ENCODE assay signal across 18 cellular contexts in genomic region chr3:168414149-168414548, GRCh38.
DNase-seq lines count a peak whose midpoint lies in the region; ATAC-seq, FAIRE-seq and TF ChIP-seq lines count a peak whose summit lies in the region.
"Had no signal": no experiment of that assay in that cellular context is flagged by ENCODE, and none has a peak within 500 bp of the region (broad histone marks: within the 10 kb centered on the region; RNA-seq: fewer than 3 reads in every experiment).

No MANE protein-coding gene starts in this region.

- TF ChIP-seq CTCF in D721Med (IDR thresholded peaks at IDR 0.05; ENCODE audit: insufficient read depth, missing control alignments) (no peak), bronchial epithelial cell (IDR thresholded peaks at IDR 0.05; ENCODE audit: insufficient read depth, low read length, severe bottlenecking) (no peak), mesothelial cell of epicardium (IDR thresholded peaks at IDR 0.05; ENCODE audit: unreplicated experiment) (no peak)

- H3K4me3 Mint-ChIP-seq in mesothelial cell of epicardium, result no peak overlapping the region
- H3K4me3 Mint-ChIP-seq in activated T-cell treated with anti-CD3 and anti-CD28 coated beads, Interleukin-2, amount 50 U/mL, for 24 hours, result no peak overlapping the region
- H3K4me3 Mint-ChIP-seq: CD8-positive, alpha-beta memory T cell; H9 had no signal

- no peaks in the 10 kb centered on the region for H3K27me3 Mint-ChIP-seq in mesothelial cell of epicardium (ENCODE audit: low read depth)
- no peaks in the 10 kb centered on the region for H3K27me3 Mint-ChIP-seq in activated T-cell treated with anti-CD3 and anti-CD28 coated beads, Interleukin-2, amount 50 U/mL, for 24 hours
- H3K27me3 Mint-ChIP-seq: CD8-positive, alpha-beta memory T cell had no signal

- peaks cover 13% of the 10 kb centered on the region for H3K36me3 Mint-ChIP-seq in mesothelial cell of epicardium
- no peaks in the 10 kb centered on the region for H3K36me3 Mint-ChIP-seq in activated T-cell treated with anti-CD3 and anti-CD28 coated beads, Interleukin-2, amount 50 U/mL, for 24 hours (ENCODE audit: low read depth)
- H3K36me3 Mint-ChIP-seq: CD8-positive, alpha-beta memory T cell had no signal

- H3K36me3 ChIP-seq in bronchial epithelial cell (ENCODE audit: control insufficient read depth, insufficient read depth, low read length), result no peaks in the 10 kb centered on the region
- H3K36me3 ChIP-seq: BLaER1 had no signal

- H3K9me3 Mint-ChIP-seq in mesothelial cell of epicardium, result peaks cover 15% of the 10 kb centered on the region
- H3K9me3 Mint-ChIP-seq in activated T-cell treated with anti-CD3 and anti-CD28 coated beads, Interleukin-2, amount 50 U/mL, for 24 hours, result peaks cover 7% of the 10 kb centered on the region

- H3K27me3 ChIP-seq in bronchial epithelial cell (ENCODE audit: control insufficient read depth, insufficient read depth, low read length), result no peaks in the 10 kb centered on the region
- H3K27me3 ChIP-seq: BLaER1 had no signal

- FAIRE-seq in D721Med (lab: Jason Lieb, UNC), result peak; percentile 25
- FAIRE-seq in bronchial epithelial cell (lab: Jason Lieb, UNC), result no peak
- no peak for FAIRE-seq in frontal cortex (lab: Jason Lieb, UNC)
- FAIRE-seq: G401.6 had no signal

- peak overlapping the region; percentile 85 for H3K27ac Mint-ChIP-seq in mesothelial cell of epicardium
- H3K27ac Mint-ChIP-seq in activated T-cell treated with anti-CD3 and anti-CD28 coated beads, Interleukin-2, amount 50 U/mL, for 24 hours, result no peak overlapping the region
- H3K27ac Mint-ChIP-seq: CD8-positive, alpha-beta memory T cell; H9 had no signal

- DNase-seq in D721Med (ENCODE audit: insufficient read length, low spot score) (no peak), bronchial epithelial cell (ENCODE audit: low read depth) (peak; percentile 35), mesothelial cell of epicardium (ENCODE audit: low spot score in 2 of 2, unreplicated experiment in 2 of 2) (no peak), NCI-H2171 (lab: John Stamatoyannopoulos, UW) (no peak), frontal cortex (ENCODE audit: low spot score in 2 of 2) (no peak)
- DNase-seq in activated T-cell treated with anti-CD3 and anti-CD28 coated beads, Interleukin-2, amount 50 U/mL, for 24 hours, result no peak
- DNase-seq: 8988T; AML-193; Caco-2; CD8-positive, alpha-beta memory T cell; DMS79 treated with DMSO at 0.1 percent for 48 hours; EL; GOT3; H9 had no signal

- H3K4me3 ChIP-seq in bronchial epithelial cell (ENCODE audit: low read depth, low read length), result no peak overlapping the region
- H3K4me3 ChIP-seq: BLaER1 had no signal

- peak; percentile 59 for ATAC-seq in HG02885 (IDR thresholded peaks at IDR 0.05; ENCODE audit: poor library complexity, unreplicated experiment)
- ATAC-seq in GM18873 (IDR thresholded peaks at IDR 0.05; ENCODE audit: low FRiP score, unreplicated experiment), result no peak

- H3K4me1 Mint-ChIP-seq in mesothelial cell of epicardium, result peaks cover 57% of the 10 kb centered on the region
- no peaks in the 10 kb centered on the region for H3K4me1 Mint-ChIP-seq in activated T-cell treated with anti-CD3 and anti-CD28 coated beads, Interleukin-2, amount 50 U/mL, for 24 hours (ENCODE audit: low read depth)
- H3K4me1 Mint-ChIP-seq: CD8-positive, alpha-beta memory T cell had no signal
